8 cellular contexts compared by ENCODE assay signal in genomic region chr12:96906849-96907664, GRCh38. TPM values are rescaled to one million over a fixed set of nuclear protein-coding genes. Genes with fewer than 3 reads are reported as not detected.
DNase-seq lines count a peak whose midpoint lies in the region; ATAC-seq, FAIRE-seq and TF ChIP-seq lines count a peak whose summit lies in the region.

A gene with protein sequence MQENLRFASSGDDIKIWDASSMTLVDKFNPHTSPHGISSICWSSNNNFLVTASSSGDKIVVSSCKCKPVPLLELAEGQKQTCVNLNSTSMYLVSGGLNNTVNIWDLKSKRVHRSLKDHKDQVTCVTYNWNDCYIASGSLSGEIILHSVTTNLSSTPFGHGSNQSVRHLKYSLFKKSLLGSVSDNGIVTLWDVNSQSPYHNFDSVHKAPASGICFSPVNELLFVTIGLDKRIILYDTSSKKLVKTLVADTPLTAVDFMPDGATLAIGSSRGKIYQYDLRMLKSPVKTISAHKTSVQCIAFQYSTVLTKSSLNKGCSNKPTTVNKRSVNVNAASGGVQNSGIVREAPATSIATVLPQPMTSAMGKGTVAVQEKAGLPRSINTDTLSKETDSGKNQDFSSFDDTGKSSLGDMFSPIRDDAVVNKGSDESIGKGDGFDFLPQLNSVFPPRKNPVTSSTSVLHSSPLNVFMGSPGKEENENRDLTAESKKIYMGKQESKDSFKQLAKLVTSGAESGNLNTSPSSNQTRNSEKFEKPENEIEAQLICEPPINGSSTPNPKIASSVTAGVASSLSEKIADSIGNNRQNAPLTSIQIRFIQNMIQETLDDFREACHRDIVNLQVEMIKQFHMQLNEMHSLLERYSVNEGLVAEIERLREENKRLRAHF (plus strand): TSS chr12:96907257. CDS start chr12:96909760, 2,503 bp downstream.

- no TSS peak for BruUV-seq in Caco-2 (replicated peaks; lab: Mats Ljungman, UMichigan)
- no TSS peak for BruUV-seq in endothelial cell of umbilical vein (replicated peaks; lab: Mats Ljungman, UMichigan)

- H3K27ac Mint-ChIP-seq in Caco-2 (ENCODE audit: unreplicated experiment) = peak within 1 kb of the TSS; percentile 81

- H3K9me3 ChIP-seq in Caco-2 (no peaks in the 10 kb centered on the region), NT2/D1 (ENCODE audit: insufficient read depth, low read length) (no peaks in the 10 kb centered on the region), endothelial cell of umbilical vein (replicated peaks; ENCODE audit: control insufficient read depth, insufficient read depth, low read length) (no peaks in the 10 kb centered on the region)

- H4K20me1 ChIP-seq in endothelial cell of umbilical vein (replicated peaks; ENCODE audit: control insufficient read depth, extremely low read depth, insufficient read depth, low read length) = no peaks in the 10 kb centered on the region

- peaks cover 29% of the 10 kb centered on the region for H3K79me2 ChIP-seq in endothelial cell of umbilical vein (ENCODE audit: control insufficient read depth, insufficient read depth, low read length)

- peaks cover 11% of the 10 kb centered on the region for H3K36me3 Mint-ChIP-seq in Caco-2 (ENCODE audit: insufficient read depth, unreplicated experiment)

- peak within 1 kb of the TSS; percentile 85 for H3K4me2 ChIP-seq in endothelial cell of umbilical vein (ENCODE audit: insufficient read depth, low read length)

- FAIRE-seq in endothelial cell of umbilical vein (lab: Jason Lieb, UNC) = peak; percentile 78

- CTCF ChIA-PET in Caco-2 (lab: Charles Lee) = no interaction called here
- CTCF ChIA-PET in endothelial cell of umbilical vein (lab: Charles Lee) = interaction anchor here (1.5 kb wide), 1 partner anchor 11 kb away, joined by 6 read pairs; no protein-coding TSS in a partner anchor

- DNase-seq in Caco-2 (peak; percentile 88 to 90), HPDE6-E6E7 (ENCODE audit: extremely low spot score) (peak; percentile 52), NT2/D1 (ENCODE audit: low read depth, low spot score) (peak; percentile 80), endothelial cell of umbilical vein (ENCODE audit: low read depth, low spot score) (peak; percentile 82), midbrain (lab: John Stamatoyannopoulos, UW) (peak; percentile 84)
- peak; percentile 93 for DNase-seq in activated CD8-positive, alpha-beta memory T cell treated with anti-CD3 and anti-CD28 coated beads, Interleukin-2, amount 50 U/mL, for 48 hours
- DNase-seq in stimulated activated CD8-positive, alpha-beta memory T cell treated with anti-CD3 and anti-CD28 coated beads, Interleukin-15, amount 100 ng/mL, for 48 hours (ENCODE audit: low read depth in 2 of 2) = peak; percentile 79 to 80

- H3K4me1 Mint-ChIP-seq in Caco-2 (ENCODE audit: low read depth, unreplicated experiment) = peaks cover 21% of the 10 kb centered on the region

- H3K9me1 ChIP-seq in endothelial cell of umbilical vein (replicated peaks; ENCODE audit: control insufficient read depth, extremely low read depth, insufficient read depth, low read length) = no peaks in the 10 kb centered on the region

- H3K36me3 ChIP-seq in Caco-2 (ENCODE audit: control insufficient read depth, insufficient read depth, low read length) (no peaks in the 10 kb centered on the region), NT2/D1 (ENCODE audit: insufficient read depth, insufficient read length, low read length) (peaks cover 10% of the 10 kb centered on the region), endothelial cell of umbilical vein (ENCODE audit: control insufficient read depth in 2 of 2, extremely low read depth in 1 of 2, insufficient read depth in 2 of 2, low read length in 2 of 2) (no peaks in the 10 kb centered on the region)

- no peaks in the 10 kb centered on the region for H3K9me3 Mint-ChIP-seq in Caco-2 (ENCODE audit: unreplicated experiment)

- peak within 1 kb of the TSS; percentile 90 for H2AFZ ChIP-seq in endothelial cell of umbilical vein (ENCODE audit: low read depth, low read length)

- H3K4me1 ChIP-seq in Caco-2 (0 out of 2 replicates have a peak, but pooled peaks cover 4% of the 10 kb centered on the region), NT2/D1 (ENCODE audit: insufficient read depth, insufficient read length) (no peaks in the 10 kb centered on the region), endothelial cell of umbilical vein (ENCODE audit: control insufficient read depth, extremely low read depth, insufficient read depth, low read length) (peaks cover 19% of the 10 kb centered on the region)

- H3K27me3 ChIP-seq in Caco-2 (replicated peaks; ENCODE audit: control insufficient read depth, insufficient read depth, low read length) (no peaks in the 10 kb centered on the region), NT2/D1 (ENCODE audit: insufficient read depth, insufficient read length) (no peaks in the 10 kb centered on the region), endothelial cell of umbilical vein (ENCODE audit: control insufficient read depth in 2 of 2, insufficient read depth in 2 of 2, low read length in 2 of 2) (no peaks in the 10 kb centered on the region)

- H3K9ac ChIP-seq in NT2/D1 (ENCODE audit: insufficient read length, low read depth) (peak within 1 kb of the TSS; percentile 80), endothelial cell of umbilical vein (replicated peaks; ENCODE audit: extremely low read depth, insufficient read depth, low read length) (peak within 1 kb of the TSS; percentile 73)

- peak within 1 kb of the TSS; percentile 49 for H3K27ac ChIP-seq in endothelial cell of umbilical vein (ENCODE audit: insufficient read depth, low read depth, low read length)

- H3K4me3 ChIP-seq in Caco-2 (ENCODE audit: low read depth, low read length) = peak within 1 kb of the TSS; percentile 71
- peak within 1 kb of the TSS; percentile 85 for H3K4me3 ChIP-seq in NT2/D1 (ENCODE audit: insufficient read length, low read depth)
- H3K4me3 ChIP-seq in endothelial cell of umbilical vein (replicated peaks in 1 of 3; ENCODE audit: insufficient read depth in 1 of 3, low read depth in 1 of 3, low read length in 3 of 3) = peak within 1 kb of the TSS; percentile 77 to 92 (median 90)

- ATAC-seq in GM19468 (IDR thresholded peaks at IDR 0.05; ENCODE audit: extremely low read depth, unreplicated experiment) = peak; percentile 95

- TF ChIP-seq POLR2A in endothelial cell of umbilical vein (IDR thresholded peaks at IDR 0.05; ENCODE audit: low read depth, low read length) = peak; percentile 86

- intact Hi-C loops in Caco-2 (cut with micrococcal nuclease; ENCODE audit: unreplicated experiment) (loop anchor here (1.0 to 5.0 kb wide), 2 partner anchors 45 to 195 kb away; no protein-coding TSS in a partner anchor), endothelial cell of umbilical vein (cut with micrococcal nuclease) (loop anchor here (1.0 to 2.0 kb wide), 2 partner anchors 18 to 96 kb away; no protein-coding TSS in a partner anchor)

- peak within 1 kb of the TSS; percentile 91 for H3K4me3 Mint-ChIP-seq in Caco-2 (ENCODE audit: unreplicated experiment)

- TF ChIP-seq CTCF in Caco-2 (IDR thresholded peaks at IDR 0.05; ENCODE audit: insufficient read depth in 1 of 2, low read depth in 1 of 2, low read length in 1 of 2, severe bottlenecking in 1 of 2, unreplicated experiment in 1 of 2) (no peak), endothelial cell of umbilical vein (IDR thresholded peaks at IDR 0.05; ENCODE audit: extremely low read depth in 1 of 2, insufficient read depth in 1 of 2, low read depth in 1 of 2, low read length in 2 of 2) (no peak)

- POLR2A ChIA-PET in Caco-2 (lab: Charles Lee) (no interaction called here), endothelial cell of umbilical vein (lab: Charles Lee) (no interaction called here)

- dilution Hi-C loops in endothelial cell of umbilical vein (cut with MboI; ENCODE audit: extremely low pct_ligation_motif_present, low sequenced_read_pairs) = no loop called here

- H3K27me3 Mint-ChIP-seq in Caco-2 (ENCODE audit: insufficient read depth, unreplicated experiment) = no peaks in the 10 kb centered on the region

TF ChIP-seq in endothelial cell of umbilical vein, 7 proteins besides CTCF, POLR2A, EP300 and RAD21:
- TF ChIP-seq, protein P1, sequence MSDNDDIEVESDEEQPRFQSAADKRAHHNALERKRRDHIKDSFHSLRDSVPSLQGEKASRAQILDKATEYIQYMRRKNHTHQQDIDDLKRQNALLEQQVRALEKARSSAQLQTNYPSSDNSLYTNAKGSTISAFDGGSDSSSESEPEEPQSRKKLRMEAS (IDR thresholded peaks at IDR 0.05; ENCODE audit: insufficient read depth, insufficient read length) = no peak
- TF ChIP-seq POLR2AphosphoS5 (IDR thresholded peaks at IDR 0.05; ENCODE audit: insufficient read depth, low read depth, low read length) = peak; percentile 80
TF ChIP-seq in endothelial cell of umbilical vein: peak in this region for 1.

RNA-seq across cellular contexts. Expression of the gene that starts here (rescaled TPM):
- total RNA-seq in Caco-2 (2022) (21.9 and 23.1 TPM in 2 replicates), endothelial cell of umbilical vein (25.4 and 26.8 TPM in 2 replicates)
- 7.0 and 9.8 TPM in 2 replicates for polyA plus RNA-seq in endothelial cell of umbilical vein
- polyA plus RNA-seq in endothelial cell of umbilical vein (2011; cell fraction: cytosol; rRNA removed) = 10.3 and 11.3 TPM in 2 replicates
- 17.4 and 18.6 TPM in 2 replicates for polyA plus RNA-seq in endothelial cell of umbilical vein (2011; cell fraction: nucleus; rRNA removed)
- polyA plus RNA-seq in endothelial cell of umbilical vein (2012) = 15.6 and 20.6 TPM in 2 replicates
- 60.8 and 63.7 TPM in 2 replicates for polyA minus RNA-seq in endothelial cell of umbilical vein
- polyA minus RNA-seq in endothelial cell of umbilical vein (2011; cell fraction: cytosol; rRNA and poly(A)+ RNA removed) = 16.8 TPM
- polyA minus RNA-seq in endothelial cell of umbilical vein (2011; cell fraction: nucleus; rRNA and poly(A)+ RNA removed) = 16.3 and 37.1 TPM in 2 replicates

Comparison
In these comparisons a context has a peak if more than half of its experiments do, and no peak if none do; other contexts are left out.
1. Peak in every context shown above with its lines: DNase-seq, ATAC-seq, H3K4me3 ChIP-seq and H3K27ac ChIP-seq.